ENCODE assay signal across 19 cellular contexts in the genomic region with DNA sequence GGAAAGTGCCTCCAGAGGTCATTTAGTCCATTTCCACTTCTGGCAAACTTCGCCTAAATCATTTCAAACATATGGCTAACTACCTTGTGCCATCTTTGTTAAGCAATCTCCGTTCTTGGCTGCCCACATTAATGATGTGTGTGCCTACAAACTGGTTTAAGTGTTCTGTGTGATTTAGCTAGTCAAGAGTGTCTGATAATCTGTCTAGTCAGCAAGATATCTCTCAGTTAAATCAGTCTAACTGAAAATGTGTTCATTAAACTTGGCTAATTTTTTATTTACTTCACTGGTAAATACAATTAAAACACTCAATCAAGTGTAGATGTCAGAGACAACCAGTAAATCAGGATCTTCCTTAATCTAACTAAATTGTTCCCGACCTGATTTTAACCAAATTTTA.
DNase-seq lines count a peak whose midpoint lies in the region; ATAC-seq, FAIRE-seq and TF ChIP-seq lines count a peak whose summit lies in the region.
"Had no signal": no experiment of that assay in that cellular context is flagged by ENCODE, and none has a peak within 500 bp of the region (broad histone marks: within the 10 kb centered on the region; RNA-seq: fewer than 3 reads in every experiment).

No MANE protein-coding gene starts in this region.

- ATAC-seq in A549 (no peak), HG03342 (IDR thresholded peaks at IDR 0.05; ENCODE audit: unreplicated experiment) (no peak), heart right ventricle (no peak)

- H2BK20ac ChIP-seq in H1 (ENCODE audit: low read length), result no peak overlapping the region

- H3K4me3 ChIP-seq in A549 (no peak overlapping the region), OCI-LY1 (ENCODE audit: low read depth, low read length, poor library complexity, severe bottlenecking) (no peak overlapping the region), H1 (ENCODE audit: extremely low read depth in 1 of 4, insufficient read depth in 2 of 4, low read depth in 3 of 4, low read length in 4 of 4) (no peak overlapping the region), heart right ventricle (no peak overlapping the region)

- H3K4ac ChIP-seq in H1 (replicated peaks; ENCODE audit: insufficient read length, low read depth, low read length), result no peak overlapping the region

- H3K14ac ChIP-seq in H1 (ENCODE audit: insufficient read length), result no peak overlapping the region

- TF ChIP-seq POLR2A in A549 (IDR thresholded peaks at IDR 0.05; ENCODE audit: low read length), result no peak
- TF ChIP-seq POLR2A in H1 (IDR thresholded peaks at IDR 0.05; ENCODE audit: control extremely low read depth in 1 of 2, low read depth in 2 of 2, low read length in 2 of 2), result no peak

- POLR2A ChIA-PET in A549 (lab: Yijun Ruan, JAX) (no interaction called here), H1 (lab: Charles Lee; ENCODE audit: partially characterized antibody) (no interaction called here)

- no peak overlapping the region for H4K5ac ChIP-seq in H1 (ENCODE audit: insufficient read length, low read depth, low read length)

- H3K79me2 ChIP-seq in OCI-LY1 (ENCODE audit: insufficient read depth, low read length), result no peaks in the 10 kb centered on the region
- no peaks in the 10 kb centered on the region for H3K79me2 ChIP-seq in H1 (ENCODE audit: control insufficient read depth in 1 of 2, insufficient read depth in 2 of 2, low read length in 2 of 2)

- no peak overlapping the region for H3K27ac ChIP-seq in A549
- H3K27ac ChIP-seq in OCI-LY1 (ENCODE audit: low read depth, low read length, poor library complexity, severe bottlenecking), result no peak overlapping the region
- H3K27ac ChIP-seq in H1 (ENCODE audit: low read depth, low read length), result no peak overlapping the region
- no peak overlapping the region for H3K27ac ChIP-seq in heart right ventricle

- H3K4me1 ChIP-seq in A549 (no peaks in the 10 kb centered on the region), OCI-LY1 (ENCODE audit: insufficient read depth, low read length, severe bottlenecking) (no peaks in the 10 kb centered on the region), H1 (replicated peaks in 1 of 4; ENCODE audit: control insufficient read depth in 3 of 4, insufficient read depth in 4 of 4, low read length in 3 of 4) (no peaks in the 10 kb centered on the region), heart right ventricle (no peaks in the 10 kb centered on the region)

- H2AFZ ChIP-seq in OCI-LY1 (ENCODE audit: low read length), result 0 out of 2 replicates have a peak overlapping the region, but pooled peaks have one; percentile 44
- no peak overlapping the region for H2AFZ ChIP-seq in H1 (ENCODE audit: low read length)

- intact Hi-C loops in heart right ventricle (cut with DNase I), result no loop called here

- H4K20me1 ChIP-seq in OCI-LY1 (ENCODE audit: insufficient read depth, low read length) (no peaks in the 10 kb centered on the region), H1 (replicated peaks in 1 of 2; ENCODE audit: control insufficient read depth in 1 of 2, insufficient read depth in 2 of 2, low read length in 2 of 2) (no peaks in the 10 kb centered on the region)

- H2BK15ac ChIP-seq in H1 (ENCODE audit: low read length), result no peak overlapping the region

- H4K8ac ChIP-seq in H1 (ENCODE audit: extremely low read depth, insufficient read depth, low read length), result no peak overlapping the region

- H3K23me2 ChIP-seq in H1 (ENCODE audit: low read depth, low read length), result no peaks in the 10 kb centered on the region

- no peak overlapping the region for H3K4me2 ChIP-seq in A549
- no peak overlapping the region for H3K4me2 ChIP-seq in OCI-LY1 (ENCODE audit: low read length)
- H3K4me2 ChIP-seq in H1 (ENCODE audit: insufficient read depth in 1 of 2, low read depth in 2 of 2, low read length in 2 of 2), result no peak overlapping the region

- DNase-seq in A549 (ENCODE audit: low read depth in 1 of 2, low spot score in 1 of 2) (no peak), NCI-H446 (lab: John Stamatoyannopoulos, UW) (peak; percentile 32 to 57), H1 (ENCODE audit: low read depth in 1 of 2, low spot score in 2 of 2) (no peak), NCI-H1048 (lab: John Stamatoyannopoulos, UW) (no peak), heart right ventricle (no peak)
- DNase-seq: 8988T; C1 segment of cervical spinal cord; Calu3; CD4-positive, alpha-beta memory T cell; COR-L47; DMS53; DND-41; GOT3; H7; HCEC 1CT had no signal

- H2AK5ac ChIP-seq in H1 (ENCODE audit: low read depth, low read length), result no peak overlapping the region

- CTCF ChIA-PET in A549 (lab: Yijun Ruan, JAX) (no interaction called here), H1 (lab: Charles Lee; ENCODE audit: partially characterized antibody) (no interaction called here)

- FAIRE-seq in A549 (lab: Jason Lieb, UNC), result no peak
- no peak for FAIRE-seq in H1 (lab: Jason Lieb, UNC)
- FAIRE-seq: G401.6, GM12892 had no signal

- 0 out of 3 replicates have a peak, but pooled peaks cover 2% of the 10 kb centered on the region for H3K9me3 ChIP-seq in A549
- H3K9me3 ChIP-seq in OCI-LY1 (ENCODE audit: low read length), result no peaks in the 10 kb centered on the region; the same call in 1 of the 2 replicates
- H3K9me3 ChIP-seq in H1 (ENCODE audit: insufficient read depth in 2 of 2, low read depth in 1 of 2, low read length in 1 of 2), result no peaks in the 10 kb centered on the region
- peaks cover 0 to under 1% (median 0%) of the 10 kb centered on the region in 11 donors for H3K9me3 ChIP-seq in heart right ventricle

- TF ChIP-seq RAD21 in A549 (conservative IDR thresholded peaks at IDR 0.05 in 1 of 2, IDR thresholded peaks at IDR 0.05 in 1 of 2) (no peak), H1 (IDR thresholded peaks at IDR 0.05 in 1 of 2, conservative IDR thresholded peaks at IDR 0.05 in 1 of 2; ENCODE audit: low read depth in 2 of 2, low read length in 2 of 2) (no peak)

- H3K36me3 ChIP-seq in OCI-LY1 (ENCODE audit: insufficient read depth, low read length), result no peaks in the 10 kb centered on the region
- no peaks in the 10 kb centered on the region for H3K36me3 ChIP-seq in H1 (ENCODE audit: control insufficient read depth in 2 of 4, insufficient read depth in 4 of 4, low read length in 3 of 4)
- H3K36me3 ChIP-seq in heart right ventricle, result no peaks in the 10 kb centered on the region

- H3K27me3 ChIP-seq in OCI-LY1 (ENCODE audit: insufficient read depth, low read length) (no peaks in the 10 kb centered on the region), H1 (replicated peaks in 1 of 4; ENCODE audit: control insufficient read depth in 3 of 4, extremely low read depth in 1 of 4, insufficient read depth in 3 of 4, low read length in 3 of 4) (no peaks in the 10 kb centered on the region), heart right ventricle (no peaks in the 10 kb centered on the region)

- TF ChIP-seq CTCF in A549 (IDR thresholded peaks at IDR 0.05), result no peak
- TF ChIP-seq CTCF in OCI-LY1 (IDR thresholded peaks at IDR 0.05; ENCODE audit: low read length), result no peak
- no peak for TF ChIP-seq CTCF in H1 (IDR thresholded peaks at IDR 0.05; ENCODE audit: control extremely low read depth in 1 of 3, insufficient read depth in 1 of 3, low read depth in 1 of 3, low read length in 3 of 3)
- TF ChIP-seq CTCF in heart right ventricle (IDR thresholded peaks at IDR 0.05), result no peak

- 13% methylated on average over 3 of the region's 3 CpGs for WGBS in A549 (ENCODE audit: missing lambda C conversion rate)
- WGBS in H1 (ENCODE audit: extremely low coverage in 1 of 2, insufficient coverage in 1 of 2, insufficient read length in 1 of 2, insufficient replicate concordance in 2 of 2, low coverage in 1 of 2, low lambda C conversion rate in 2 of 2, missing lambda C conversion rate in 1 of 2), 2 experiments, result 88% methylated on average over 3 of the region's 3 CpGs; no CpG with 5 or more reads in 1 of the 2 experiments
- 69 to 73% methylated on average over 3 of the region's 3 CpGs for WGBS in heart right ventricle, 2 donors

- H3K9ac ChIP-seq in OCI-LY1 (ENCODE audit: low read length) (no peak overlapping the region), H1 (replicated peaks in 1 of 4; ENCODE audit: extremely low read depth in 1 of 4, low read depth in 3 of 4, low read length in 3 of 4) (no peak overlapping the region)

- no peak overlapping the region for H2BK120ac ChIP-seq in H1 (replicated peaks; ENCODE audit: low read depth, low read length)

- no peak overlapping the region for H3K56ac ChIP-seq in H1 (replicated peaks; ENCODE audit: insufficient read length, low read depth, low read length)

- no peaks in the 10 kb centered on the region for H3K9me2 ChIP-seq in OCI-LY1 (ENCODE audit: low read depth, low read length)

- H2BK5ac ChIP-seq in H1 (ENCODE audit: low read depth, low read length), result no peak overlapping the region

- no peak overlapping the region for H3K23ac ChIP-seq in H1 (ENCODE audit: insufficient read length)

- no peak overlapping the region for H2BK12ac ChIP-seq in H1 (ENCODE audit: low read depth, low read length)

- no peak overlapping the region for H3K18ac ChIP-seq in H1 (ENCODE audit: extremely low read depth, low read length)

- H4K91ac ChIP-seq in H1 (replicated peaks; ENCODE audit: insufficient read length, low read length), result no peak overlapping the region

- no peaks in the 10 kb centered on the region for H3K79me1 ChIP-seq in H1 (ENCODE audit: low read depth, low read length)

- TF ChIP-seq EP300 in A549 (IDR thresholded peaks at IDR 0.05) (no peak), H1 (IDR thresholded peaks at IDR 0.05; ENCODE audit: borderline replicate concordance in 1 of 2, low read depth in 2 of 2, low read length in 2 of 2) (no peak)

- H3F3A ChIP-seq in OCI-LY1 (ENCODE audit: insufficient read depth, low read length), result no peaks in the 10 kb centered on the region

TF ChIP-seq in A549, 52 proteins besides CTCF, POLR2A, EP300 and RAD21 (continues in another document):
- TF ChIP-seq BHLHE40 (IDR thresholded peaks at IDR 0.05; ENCODE audit: low read depth, low read length) (no peak), HDAC2 (IDR thresholded peaks at IDR 0.05) (no peak)

TF ChIP-seq in H1, 55 proteins besides CTCF, POLR2A, EP300 and RAD21:
- TF ChIP-seq BCL11A (IDR thresholded peaks at IDR 0.05; ENCODE audit: low read depth in 2 of 2, low read length in 2 of 2) (no peak), MAFK (IDR thresholded peaks at IDR 0.05; ENCODE audit: low read depth, low read length) (peak; percentile 60; the same call in 1 of the 2 replicates)

Comparison
In these comparisons a context has a peak if more than half of its experiments do, and no peak if none do; other contexts are left out.
1. DNase-seq: peak in NCI-H446 (2 of 2); none in A549 (0 of 2), H1 (0 of 2), NCI-H1048 (single experiment) and heart right ventricle (0 of 2).